In the genomic region with DNA sequence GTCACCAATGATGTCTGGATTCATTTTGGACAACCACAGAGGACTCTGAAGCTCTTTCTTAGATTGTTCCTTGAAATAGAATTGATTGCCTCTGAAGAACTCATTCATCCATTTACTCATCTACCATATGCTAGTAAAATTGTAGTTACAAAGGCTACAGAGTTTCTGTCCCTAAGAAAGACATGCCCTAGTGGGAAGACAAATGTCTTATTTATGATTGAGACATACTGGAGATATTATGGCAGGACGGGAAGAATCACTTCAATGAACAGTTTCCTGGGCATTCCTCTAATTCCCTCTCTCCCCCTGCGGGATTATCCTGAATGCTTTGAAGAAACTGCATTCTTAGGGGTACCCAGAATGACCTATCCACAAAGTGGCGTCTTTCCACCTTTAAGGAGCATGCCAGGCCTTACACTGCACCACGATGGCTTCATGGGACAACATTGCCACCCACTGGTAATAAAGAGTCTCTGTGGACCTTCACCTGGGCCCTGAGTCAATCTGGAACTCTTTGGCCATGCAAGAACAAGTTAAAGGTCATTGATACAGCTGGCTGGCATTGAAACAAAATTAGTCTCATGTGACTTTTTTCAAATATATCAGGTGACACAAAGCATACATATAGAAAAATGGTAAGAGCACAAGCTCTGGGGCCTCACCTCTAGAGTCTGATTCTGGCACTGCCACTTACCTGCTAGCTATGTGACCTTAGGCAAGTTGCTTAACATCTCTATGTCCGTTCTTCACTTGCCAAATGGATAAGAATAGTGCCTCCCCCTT, we compare ENCODE assay signal across 8 cellular contexts. TPM values are rescaled to one million over a fixed set of nuclear protein-coding genes. Genes with fewer than 3 reads are reported as not detected.
DNase-seq lines count a peak whose midpoint lies in the region; ATAC-seq and TF ChIP-seq lines count a peak whose summit lies in the region.

No MANE protein-coding gene starts in this region.

- H3K36me3 Mint-ChIP-seq in naive thymus-derived CD8-positive, alpha-beta T cell: no peaks in the 10 kb centered on the region

- DNase-seq in DMS153 (lab: John Stamatoyannopoulos, UW): peak; percentile 3
- peak; percentile 53 for DNase-seq in HS-5 (ENCODE audit: low read depth)
- peak; percentile 30 for DNase-seq in activated T-cell treated with anti-CD3 and anti-CD28 coated beads for 1 hour (ENCODE audit: low read depth)
- peak; percentile 55 for DNase-seq in epithelial cell of proximal tubule (ENCODE audit: low read depth)
- peak; percentile 13 to 83 (median 58) for DNase-seq in naive thymus-derived CD8-positive, alpha-beta T cell
- peak; percentile 78 for DNase-seq in superior temporal gyrus (ENCODE audit: extremely low spot score)

- no peaks in the 10 kb centered on the region for H3K9me3 ChIP-seq in OCI-LY3 (ENCODE audit: insufficient read depth, low read length)

- H4K20me1 ChIP-seq in OCI-LY3 (ENCODE audit: insufficient read depth, low read length): no peaks in the 10 kb centered on the region

- ATAC-seq in GM21447 (IDR thresholded peaks at IDR 0.05; ENCODE audit: unreplicated experiment): peak; percentile 98
- peak; percentile 95 to 100 for ATAC-seq in naive thymus-derived CD8-positive, alpha-beta T cell

- no peak overlapping the region for H3K9ac ChIP-seq in OCI-LY3 (ENCODE audit: low read length)

- peak overlapping the region; percentile 23 for H3K4me2 ChIP-seq in OCI-LY3 (ENCODE audit: low read length)

- peaks cover 0 to 4% (median 0%) of the 10 kb centered on the region in 9 donors for H3K9me3 Mint-ChIP-seq in naive thymus-derived CD8-positive, alpha-beta T cell

- H3K27me3 Mint-ChIP-seq in naive thymus-derived CD8-positive, alpha-beta T cell: no peaks in the 10 kb centered on the region

- peak overlapping the region in 2 of 10 donors; percentile 44 to 69 for H3K4me3 Mint-ChIP-seq in naive thymus-derived CD8-positive, alpha-beta T cell

- POLR2A ChIA-PET in naive thymus-derived CD8-positive, alpha-beta T cell (lab: Charles Lee): interaction anchor here (0.7 to 1.3 kb wide), 4 partner anchors 184 to 227 kb away, joined by 3 read pairs; no protein-coding TSS in a partner anchor

- H3K27me3 ChIP-seq in OCI-LY3 (ENCODE audit: low read depth, low read length): no peaks in the 10 kb centered on the region

- peaks cover 5 to 19% (median 10%) of the 10 kb centered on the region in 4 donors for H3K4me1 Mint-ChIP-seq in naive thymus-derived CD8-positive, alpha-beta T cell

- no peaks in the 10 kb centered on the region for H3K36me3 ChIP-seq in OCI-LY3 (replicated peaks; ENCODE audit: low read depth, low read length)

- H3K79me2 ChIP-seq in OCI-LY3 (ENCODE audit: low read length): no peaks in the 10 kb centered on the region

- peaks cover 14% of the 10 kb centered on the region for H3K4me1 ChIP-seq in OCI-LY3 (ENCODE audit: low read length)

- H3K4me3 ChIP-seq in OCI-LY3 (ENCODE audit: low read length) (no peak overlapping the region), epithelial cell of proximal tubule (ENCODE audit: low read depth, low read length) (no peak overlapping the region)

- H2AFZ ChIP-seq in OCI-LY3 (ENCODE audit: low read depth, low read length): peak overlapping the region; percentile 46; the same call in 1 of the 2 replicates

- TF ChIP-seq CTCF in OCI-LY3 (IDR thresholded peaks at IDR 0.05; ENCODE audit: low read depth, low read length) (peak; percentile 83), epithelial cell of proximal tubule (conservative IDR thresholded peaks at IDR 0.05; ENCODE audit: low read depth, low read length) (peak; percentile 90)

- H3K27ac ChIP-seq in OCI-LY3 (ENCODE audit: low read length): no peak overlapping the region

- peak overlapping the region in 5 of 10 donors; percentile 4 to 60 (median 16) for H3K27ac Mint-ChIP-seq in naive thymus-derived CD8-positive, alpha-beta T cell

RNA-seq across cellular contexts. Expression of gene ANKRD55, which starts 32.1 kb away (rescaled TPM):
- total RNA-seq in epithelial cell of proximal tubule: not detected in 2 replicates
- total RNA-seq in naive thymus-derived CD8-positive, alpha-beta T cell: not detected
- 1 to 10 TPM; 1.5 to 1.6 (median 1.6) TPM for polyA plus RNA-seq in naive thymus-derived CD8-positive, alpha-beta T cell

Comparison
In these comparisons a context has a peak if more than half of its experiments do, and no peak if none do; other contexts are left out.
1. DNase-seq: peak in every context shown above with its lines; median percentile 78 in superior temporal gyrus; 58 in naive thymus-derived CD8-positive, alpha-beta T cell; 55 in epithelial cell of proximal tubule; 53 in HS-5; 30 in activated T-cell treated with anti-CD3 and anti-CD28 coated beads for 1 hour; 3 in DMS153.